ENCODE assay signal across 21 cellular contexts in the genomic region with DNA sequence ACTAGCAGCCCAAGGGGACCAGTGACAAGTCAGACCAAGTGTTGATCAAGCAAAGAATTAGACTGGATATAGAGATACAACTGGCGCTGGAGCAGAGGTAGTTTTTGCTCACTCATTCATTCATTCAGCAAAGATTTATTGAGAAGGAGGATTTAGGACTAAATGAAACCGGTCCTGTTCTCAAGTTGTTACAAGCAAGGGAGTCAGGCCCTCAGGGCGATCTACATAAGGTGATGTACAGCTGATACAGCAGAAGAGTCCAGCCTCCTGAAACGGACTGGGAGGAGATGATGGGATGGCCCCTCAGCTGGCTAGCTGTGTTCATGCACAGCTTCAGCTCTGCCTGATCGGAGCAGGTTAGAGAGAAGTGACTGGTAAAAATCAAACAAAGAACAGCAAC.
"Had no signal": no experiment of that assay in that cellular context is flagged by ENCODE, and none has a peak within 500 bp of the region (broad histone marks: within the 10 kb centered on the region; RNA-seq: fewer than 3 reads in every experiment).

No MANE protein-coding gene starts in this region.

- H3K9me3 Mint-ChIP-seq: immature natural killer cell had no signal

- ATAC-seq: foreskin keratinocyte, gastroesophageal sphincter, heart left ventricle, left cardiac atrium, left lung, left ventricle myocardium superior, lower lobe of right lung had no signal

- H3K4me3 ChIP-seq: coronary artery, dorsolateral prefrontal cortex, esophagus muscularis mucosa, gastroesophageal sphincter, heart left ventricle, hepatocyte, left lung, lower lobe of right lung had no signal

- DNase-seq: dermis blood vessel endothelial cell; dorsolateral prefrontal cortex; effector CD4-positive, alpha-beta T cell; effector memory CD4-positive, alpha-beta T cell; erythroblast; heart left ventricle; hypothalamus; immature natural killer cell; islet precursor cell; left cardiac atrium; left lung; left ventricle myocardium superior; lower lobe of right lung; mesendoderm; midbrain had no signal

- H3K79me2 ChIP-seq: hepatocyte had no signal

- H3K4me3 Mint-ChIP-seq: immature natural killer cell had no signal

- H3K27ac ChIP-seq: coronary artery, dorsolateral prefrontal cortex, epithelial cell of prostate, esophagus muscularis mucosa, foreskin keratinocyte, gastroesophageal sphincter, heart left ventricle, hepatocyte, left lung, lower lobe of right lung had no signal

- H3K27ac Mint-ChIP-seq: immature natural killer cell had no signal

- H3K36me3 ChIP-seq: esophagus muscularis mucosa, gastroesophageal sphincter, heart left ventricle, left lung, lower lobe of right lung had no signal

- H3K27me3 ChIP-seq: dorsolateral prefrontal cortex, esophagus muscularis mucosa, foreskin keratinocyte, gastroesophageal sphincter, hepatocyte, left lung had no signal

- H3K9me3 ChIP-seq: esophagus muscularis mucosa, gastroesophageal sphincter, heart left ventricle, left lung, lower lobe of right lung had no signal

- H3K4me1 ChIP-seq: foreskin keratinocyte, gastroesophageal sphincter, left lung, lower lobe of right lung had no signal

- H2AFZ ChIP-seq: hepatocyte had no signal

- H3K4me2 ChIP-seq: hepatocyte had no signal

- H3K4me1 Mint-ChIP-seq: immature natural killer cell had no signal
